ENCODE assay signal across 22 cellular contexts in genomic region chr14:68336165-68336564, GRCh38.
"Had no signal": no experiment of that assay in that cellular context is flagged by ENCODE, and none has a peak within 500 bp of the region (broad histone marks: within the 10 kb centered on the region; RNA-seq: fewer than 3 reads in every experiment).

No MANE protein-coding gene starts in this region.

- H3K9me3 ChIP-seq: SK-N-SH had no signal

- DNase-seq: KBM-7; MV-4-11; NCI-H1048; NCI-H1105; NCI-H1417 treated with DMSO at 0.1 percent for 48 hours; NCI-H146; NCI-H1694 treated with DMSO at 0.1 percent for 48 hours; NCI-H1930; NCI-H2081 treated with DMSO at 0.1 percent for 48 hours; NCI-H2171 treated with DMSO at 0.1 percent for 48 hours; NCI-H345; NCI-H524; NCI-H526 treated with DMSO at 0.1 percent for 48 hours; NCI-H748 treated with DMSO at 0.1 percent for 48 hours; NK-92 treated with Interleukin-12 subunit alpha and Interleukin-12 subunit beta, amount 100 ng/mL, for 24 hours; PC-3; SHP77; SK-N-SH; SW 1271; T-cell had no signal

- H3K27ac Mint-ChIP-seq: T-cell had no signal

- H3K4me3 Mint-ChIP-seq: T-cell had no signal

- H3K27me3 Mint-ChIP-seq: T-cell had no signal

- ATAC-seq: Panc1, PC-3, T-cell had no signal

- H3K9me3 Mint-ChIP-seq: T-cell had no signal

- H3K9ac ChIP-seq: SK-N-SH had no signal

- H3K27ac ChIP-seq: RWPE1 had no signal

- H3K4me2 ChIP-seq: SK-N-SH had no signal

- H3K36me3 Mint-ChIP-seq: T-cell had no signal
